In genomic region chr6:131627724-131628682, GRCh38 we compare ENCODE assay signal across 8 cellular contexts. TPM values are rescaled to one million over a fixed set of nuclear protein-coding genes. Genes with fewer than 3 reads are reported as not detected.
DNase-seq lines count a peak whose midpoint lies in the region; ATAC-seq and TF ChIP-seq lines count a peak whose summit lies in the region.

Gene MED23 (minus strand): TSS chr6:131628242. CDS start chr6:131628049, 193 bp downstream.

- peak; percentile 12 to 49 for TF ChIP-seq POLR2A in gastroesophageal sphincter (IDR thresholded peaks at IDR 0.05)

- CTCF ChIA-PET in activated naive CD4-positive, alpha-beta T cell treated with anti-CD3 and anti-CD28 coated beads, Interleukin-2, amount 10 ng/mL, durations not matched to agents 7 days and 5 days (lab: Charles Lee) = interaction anchor here (0.7 to 2.6 kb wide), 28 partner anchors 9 to 743 kb away, joined by 3 to 38 read pairs (median 4); partner anchors contain the start of gene ENPP3

- peak within 1 kb of the TSS; percentile 81 for H3K27ac Mint-ChIP-seq in HFFc6
- peak within 1 kb of the TSS; percentile 96 for H3K27ac Mint-ChIP-seq in activated naive CD4-positive, alpha-beta T cell treated with anti-CD3 and anti-CD28 coated beads, Interleukin-2, amount 10 ng/mL, durations not matched to agents 7 days and 5 days

- peaks cover 36% of the 10 kb centered on the region for H3K4me1 Mint-ChIP-seq in HFFc6 (ENCODE audit: low read depth)
- H3K4me1 Mint-ChIP-seq in activated naive CD4-positive, alpha-beta T cell treated with anti-CD3 and anti-CD28 coated beads, Interleukin-2, amount 10 ng/mL, durations not matched to agents 7 days and 5 days = peaks cover 31% of the 10 kb centered on the region

- no peaks in the 10 kb centered on the region for H3K27me3 ChIP-seq in gastroesophageal sphincter

- no peaks in the 10 kb centered on the region for H3K9me3 ChIP-seq in gastroesophageal sphincter

- peaks cover 0 to 33% (median 9%) of the 10 kb centered on the region in 3 donors for H3K4me1 ChIP-seq in gastroesophageal sphincter

- H3K36me3 Mint-ChIP-seq in HFFc6 (ENCODE audit: low read depth) = peaks cover 6% of the 10 kb centered on the region
- peaks cover 13% of the 10 kb centered on the region for H3K36me3 Mint-ChIP-seq in activated naive CD4-positive, alpha-beta T cell treated with anti-CD3 and anti-CD28 coated beads, Interleukin-2, amount 10 ng/mL, durations not matched to agents 7 days and 5 days

- H3K4me3 ChIP-seq in GM08714 (ENCODE audit: low read length) = peak within 1 kb of the TSS; percentile 81
- peak within 1 kb of the TSS; percentile 55 to 65 for H3K4me3 ChIP-seq in gastroesophageal sphincter

- H3K36me3 ChIP-seq in gastroesophageal sphincter = peaks cover 7 to 34% of the 10 kb centered on the region in 2 donors

- H3K27ac ChIP-seq in gastroesophageal sphincter = peak within 1 kb of the TSS; percentile 19 to 83 (median 76)

- peak; percentile 96 for TF ChIP-seq CTCF in HFFc6 (IDR thresholded peaks at IDR 0.05)
- peak in 3 of 4 experiments; percentile 79 to 86 (median 82) for TF ChIP-seq CTCF in gastroesophageal sphincter (IDR thresholded peaks at IDR 0.05)

- H3K27me3 Mint-ChIP-seq in HFFc6 (ENCODE audit: insufficient read depth) = peaks cover 2% of the 10 kb centered on the region; the same call in 1 of the 2 replicates
- peaks cover 6% of the 10 kb centered on the region for H3K27me3 Mint-ChIP-seq in activated naive CD4-positive, alpha-beta T cell treated with anti-CD3 and anti-CD28 coated beads, Interleukin-2, amount 10 ng/mL, durations not matched to agents 7 days and 5 days

- 1% methylated on average over 9 to 21 of the region's 53 CpGs for WGBS in gastroesophageal sphincter (ENCODE audit: low coverage in 1 of 2), 2 donors

- ATAC-seq in gastroesophageal sphincter = peak; percentile 97

- no peaks in the 10 kb centered on the region for H3K9me3 Mint-ChIP-seq in HFFc6
- no peaks in the 10 kb centered on the region for H3K9me3 Mint-ChIP-seq in activated naive CD4-positive, alpha-beta T cell treated with anti-CD3 and anti-CD28 coated beads, Interleukin-2, amount 10 ng/mL, durations not matched to agents 7 days and 5 days

- DNase-seq in HFFc6 = peak; percentile 90
- peak; percentile 95 for DNase-seq in NAMALWA (ENCODE audit: low spot score)
- DNase-seq in SK-N-DZ (ENCODE audit: low spot score) = peak; percentile 93
- peak; percentile 94 for DNase-seq in activated naive CD4-positive, alpha-beta T cell treated with anti-CD3 and anti-CD28 coated beads, Interleukin-2, amount 10 ng/mL, durations not matched to agents 7 days and 5 days
- peak; percentile 69 for DNase-seq in non-pigmented ciliary epithelial cell (ENCODE audit: low read depth)
- peak; percentile 95 for DNase-seq in superior temporal gyrus (ENCODE audit: extremely low spot score)

- H3K4me3 Mint-ChIP-seq in HFFc6 = peak within 1 kb of the TSS; percentile 97
- peak within 1 kb of the TSS; percentile 98 for H3K4me3 Mint-ChIP-seq in activated naive CD4-positive, alpha-beta T cell treated with anti-CD3 and anti-CD28 coated beads, Interleukin-2, amount 10 ng/mL, durations not matched to agents 7 days and 5 days

- no peak for TF ChIP-seq EP300 in gastroesophageal sphincter (IDR thresholded peaks at IDR 0.05)

RNA-seq across cellular contexts. Expression of gene MED23, which starts in this region (rescaled TPM):
- total RNA-seq in HFFc6 (2021; fragmentation: NEBNext Ultra II Directional; extraction: Animal tissue kit (Norgen Biotek cat#: 25700)) = 10 to 100 TPM; 20.5 to 27.3 (median 23.8) TPM
- 15.0 and 18.5 TPM in 2 replicates for polyA plus RNA-seq in SK-N-DZ (2014; cell fraction: cytosol; rRNA removed)
- polyA plus RNA-seq in SK-N-DZ (2014; cell fraction: nucleus; rRNA removed) = 86.9 and 100 TPM in 2 replicates
- 10 to 100 TPM; 16.9 to 35.2 (median 22.5) TPM for total RNA-seq in gastroesophageal sphincter

Comparison
In these comparisons a context has a peak if more than half of its experiments do, and no peak if none do; other contexts are left out.
1. Peak in every context shown above with its lines: DNase-seq, ATAC-seq, H3K4me3 ChIP-seq and H3K27ac ChIP-seq.